10 cellular contexts compared by ENCODE assay signal in genomic region chr16:86511317-86512161, GRCh38. TPM values are rescaled to one million over a fixed set of nuclear protein-coding genes. Genes with fewer than 3 reads are reported as not detected.
DNase-seq lines count a peak whose midpoint lies in the region; ATAC-seq and TF ChIP-seq lines count a peak whose summit lies in the region.
"Had no signal": no experiment of that assay in that cellular context is flagged by ENCODE, and none has a peak within 500 bp of the region (broad histone marks: within the 10 kb centered on the region; RNA-seq: fewer than 3 reads in every experiment).

No MANE protein-coding gene starts in this region.

- H3K9me3 Mint-ChIP-seq in mesothelial cell of epicardium = no peaks in the 10 kb centered on the region

- no peaks in the 10 kb centered on the region for H3K9me3 ChIP-seq in right atrium auricular region
- no peaks in the 10 kb centered on the region for H3K9me3 ChIP-seq in upper lobe of right lung
- H3K9me3 ChIP-seq: BLaER1 treated with 17β-estradiol and CSF1 and Interleukin-3, amounts not matched to agents 10 nM and 100 nM had no signal

- H3K36me3 ChIP-seq in right atrium auricular region = no peaks in the 10 kb centered on the region
- peaks cover 4% of the 10 kb centered on the region for H3K36me3 ChIP-seq in upper lobe of right lung
- H3K36me3 ChIP-seq: BLaER1 treated with 17β-estradiol and CSF1 and Interleukin-3, amounts not matched to agents 10 nM and 100 nM had no signal

- DNase-seq in Right ventricle myocardium inferior (ENCODE audit: missing footprints) (peak; percentile 33), right atrium auricular region (ENCODE audit: low spot score) (no peak), coronary artery (ENCODE audit: low spot score) (no peak), mesothelial cell of epicardium (ENCODE audit: low spot score in 2 of 2, unreplicated experiment in 2 of 2) (no peak), upper lobe of right lung (no peak), NCI-H1930 (lab: John Stamatoyannopoulos, UW) (no peak), AG20443 (ENCODE audit: low spot score) (no peak)
- DNase-seq: NCI-H446 had no signal

- intact Hi-C loops in Right ventricle myocardium inferior (cut with DNase I) (no loop called here), upper lobe of right lung (cut with DNase I) (loop anchor here (10.0 kb wide), 1 partner anchor 167 kb away; no protein-coding TSS in a partner anchor)

- H3K4me1 ChIP-seq in right atrium auricular region (peaks cover 0 to 51% of the 10 kb centered on the region in 2 donors), upper lobe of right lung (peaks cover 14% of the 10 kb centered on the region)

- peaks cover 90% of the 10 kb centered on the region for H3K27me3 Mint-ChIP-seq in mesothelial cell of epicardium (ENCODE audit: low read depth)

- H3K27me3 ChIP-seq in right atrium auricular region (peaks cover 23 to 62% of the 10 kb centered on the region in 2 donors), upper lobe of right lung (peaks cover 78% of the 10 kb centered on the region)

- peaks cover 19% of the 10 kb centered on the region for H3K4me1 Mint-ChIP-seq in mesothelial cell of epicardium

- no peak for TF ChIP-seq CTCF in right atrium auricular region (IDR thresholded peaks at IDR 0.05)
- no peak for TF ChIP-seq CTCF in coronary artery (IDR thresholded peaks at IDR 0.05)
- TF ChIP-seq CTCF in mesothelial cell of epicardium (IDR thresholded peaks at IDR 0.05; ENCODE audit: unreplicated experiment) = no peak
- no peak for TF ChIP-seq CTCF in upper lobe of right lung (IDR thresholded peaks at IDR 0.05)

- H3K4me3 Mint-ChIP-seq in mesothelial cell of epicardium = peak overlapping the region; percentile 66

- peak overlapping the region in 1 of 2 donors; percentile 63 for H3K4me3 ChIP-seq in right atrium auricular region
- H3K4me3 ChIP-seq in coronary artery = peak overlapping the region; percentile 84
- H3K4me3 ChIP-seq in upper lobe of right lung = peak overlapping the region; percentile 62

- peak overlapping the region in 1 of 2 donors; percentile 57 for H3K27ac ChIP-seq in right atrium auricular region
- H3K27ac ChIP-seq in coronary artery = no peak overlapping the region
- peak overlapping the region; percentile 86 for H3K27ac ChIP-seq in upper lobe of right lung
- H3K27ac ChIP-seq: BLaER1 treated with 17β-estradiol and CSF1 and Interleukin-3, amounts not matched to agents 10 nM and 100 nM had no signal

- H3K27ac Mint-ChIP-seq in mesothelial cell of epicardium = peak overlapping the region; percentile 27

- H3K36me3 Mint-ChIP-seq in mesothelial cell of epicardium = no peaks in the 10 kb centered on the region

- no peak for ATAC-seq in Right ventricle myocardium inferior
- no peak for ATAC-seq in upper lobe of right lung
- no peak for ATAC-seq in HG03521 (IDR thresholded peaks at IDR 0.05; ENCODE audit: unreplicated experiment)

RNA-seq across cellular contexts. Expression of gene FOXF1, which starts 1.2 kb away (rescaled TPM):
- total RNA-seq in Right ventricle myocardium inferior (0.05 TPM), right atrium auricular region (under 1 TPM in 1 of 2 donors, not detected in 1; 0.44 TPM), mesothelial cell of epicardium (1.9 to 2.6 TPM (median 1.9 TPM) in 3 replicates), upper lobe of right lung (46.4 TPM)

RNA-seq across cellular contexts. Expression of gene MTHFSD, which starts 43.5 kb away (rescaled TPM):
- total RNA-seq in Right ventricle myocardium inferior (10.0 TPM), right atrium auricular region (1 to 10 TPM; 7.8 to 8.3 TPM), mesothelial cell of epicardium (21.0 to 27.4 TPM (median 23.1 TPM) in 3 replicates), upper lobe of right lung (18.7 TPM)

RNA-seq across cellular contexts. Expression of gene FOXC2, which starts 55.1 kb away (rescaled TPM):
- total RNA-seq in Right ventricle myocardium inferior (1.4 TPM), right atrium auricular region (1 to 10 TPM; 2.6 to 2.9 TPM), mesothelial cell of epicardium (10.4 to 12.3 TPM (median 11.7 TPM) in 3 replicates), upper lobe of right lung (1.1 TPM)

Comparison
In these comparisons a context has a peak if more than half of its experiments do, and no peak if none do; other contexts are left out.
1. RNA of gene FOXF1, which starts 1.2 kb away (total RNA-seq): 46.4 TPM in upper lobe of right lung (single experiment); 1.9 to 2.6 TPM in mesothelial cell of epicardium, 0.44 TPM in right atrium auricular region and 0.05 TPM in Right ventricle myocardium inferior (single experiment); every median in the first group is over 10 times any median in the second.